10 cellular contexts compared by ENCODE assay signal in the genomic region with DNA sequence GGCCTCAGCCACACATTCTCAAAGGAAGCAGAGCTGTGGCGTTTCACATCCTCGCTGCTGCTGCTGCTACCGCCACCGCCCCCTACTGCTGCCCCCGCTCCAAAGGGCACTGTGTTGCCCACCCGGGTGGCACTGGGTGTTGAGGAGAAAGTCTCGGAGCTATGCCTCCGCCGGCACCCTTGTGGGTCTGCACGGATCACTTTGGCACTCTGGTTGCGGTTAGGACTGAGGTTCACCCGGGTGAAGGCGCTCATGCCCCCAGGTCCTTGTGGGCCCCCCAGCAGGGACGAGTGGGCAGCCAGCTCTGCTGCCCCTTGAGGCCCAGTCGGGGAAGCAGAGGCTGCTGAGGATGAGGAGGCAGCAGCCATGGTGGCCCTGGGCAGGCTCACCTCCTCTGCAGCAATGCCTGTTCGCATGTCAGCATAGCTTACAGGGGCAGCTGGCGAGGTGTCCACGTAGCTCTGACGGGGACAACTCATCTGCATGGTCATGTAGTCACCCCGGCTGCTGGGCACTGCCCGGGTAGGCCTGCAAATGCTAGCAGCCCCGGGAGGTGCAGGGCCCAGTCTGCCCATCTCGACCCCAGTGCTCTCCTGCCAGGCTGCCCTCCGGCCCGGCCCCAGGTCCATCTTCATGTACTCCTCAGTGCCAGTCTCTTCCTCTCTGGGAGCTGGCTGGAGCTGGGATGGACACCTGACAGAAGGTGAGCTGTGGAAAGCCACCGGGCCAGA. TPM values are rescaled to one million over a fixed set of nuclear protein-coding genes. Genes with fewer than 3 reads are reported as not detected.
DNase-seq lines count a peak whose midpoint lies in the region; ATAC-seq lines count a peak whose summit lies in the region.
"Had no signal": no experiment of that assay in that cellular context is flagged by ENCODE, and none has a peak within 500 bp of the region (broad histone marks: within the 10 kb centered on the region; RNA-seq: fewer than 3 reads in every experiment).

No MANE protein-coding gene starts in this region.

- DNase-seq in activated T-cell treated with anti-CD3 and anti-CD28 coated beads, Interleukin-2, amount 50 U/mL, for 24 hours: peak; percentile 30
- DNase-seq in activated T-cell treated with anti-CD3 and anti-CD28 coated beads, Interleukin-2, amount 50 U/mL, for 1 hour: no peak
- DNase-seq in mucosa of gallbladder (ENCODE audit: low spot score): peak; percentile 16
- peak; percentile 45 to 77 for DNase-seq in aorta
- DNase-seq in MV-4-11 (lab: John Stamatoyannopoulos, UW): no peak
- no peak for DNase-seq in NOMO-1 treated with DMSO at 0.1 percent for 48 hours (lab: John Stamatoyannopoulos, UW; ENCODE audit: unreplicated experiment)
- DNase-seq: NCI-H1436 treated with DMSO at 0.1 percent for 48 hours had no signal

- peak overlapping the region; percentile 15 for H3K4me3 ChIP-seq in ectodermal cell (ENCODE audit: insufficient read depth, low read depth, low read length)
- H3K4me3 ChIP-seq in aorta (ENCODE audit: low read length in 2 of 2): peak overlapping the region; percentile 52 to 60

- no peak overlapping the region for H3K27ac ChIP-seq in ectodermal cell (ENCODE audit: insufficient read depth, low read depth, low read length, poor library complexity, severe bottlenecking)
- peak overlapping the region; percentile 30 to 59 for H3K27ac ChIP-seq in aorta (ENCODE audit: low read depth in 1 of 2, low read length in 2 of 2)

- H3K27me3 Mint-ChIP-seq in activated T-cell treated with anti-CD3 and anti-CD28 coated beads, Interleukin-2, amount 50 U/mL, for 24 hours: no peaks in the 10 kb centered on the region

- H3K27me3 ChIP-seq in ectodermal cell (ENCODE audit: control insufficient read depth, insufficient read depth, low read length, poor library complexity, severe bottlenecking) (no peaks in the 10 kb centered on the region), aorta (ENCODE audit: control insufficient read depth in 1 of 2, insufficient read depth in 2 of 2, low read length in 1 of 2) (no peaks in the 10 kb centered on the region)

- H3K36me3 ChIP-seq in ectodermal cell (ENCODE audit: control insufficient read depth, insufficient read depth, low read length) (peaks cover 14% of the 10 kb centered on the region), aorta (ENCODE audit: control insufficient read depth in 1 of 2, insufficient read depth in 2 of 2, low read length in 1 of 2) (no peaks in the 10 kb centered on the region)

- 89 to 90% methylated on average over 26 of the region's 26 CpGs for WGBS in ectodermal cell, 2 experiments
- WGBS in aorta, 2 donors: 66 to 68% methylated on average over 25 to 26 of the region's 26 CpGs

- no peaks in the 10 kb centered on the region for H3K9me3 Mint-ChIP-seq in activated T-cell treated with anti-CD3 and anti-CD28 coated beads, Interleukin-2, amount 50 U/mL, for 24 hours
- H3K9me3 Mint-ChIP-seq: CD8-positive, alpha-beta T cell had no signal

- intact Hi-C loops in aorta (cut with DNase I): loop anchor here (5.0 to 10.0 kb wide), 4 partner anchors 33 to 318 kb away; no protein-coding TSS in a partner anchor

- H3K4me1 Mint-ChIP-seq in activated T-cell treated with anti-CD3 and anti-CD28 coated beads, Interleukin-2, amount 50 U/mL, for 24 hours (ENCODE audit: low read depth): peaks cover 49% of the 10 kb centered on the region

- no peak overlapping the region for H3K4me3 Mint-ChIP-seq in activated T-cell treated with anti-CD3 and anti-CD28 coated beads, Interleukin-2, amount 50 U/mL, for 24 hours

- H3K36me3 Mint-ChIP-seq in activated T-cell treated with anti-CD3 and anti-CD28 coated beads, Interleukin-2, amount 50 U/mL, for 24 hours (ENCODE audit: low read depth): peaks cover 19% of the 10 kb centered on the region

- ATAC-seq in aorta (ENCODE audit: low FRiP score) (no peak), GM21786 (IDR thresholded peaks at IDR 0.05; ENCODE audit: unreplicated experiment) (no peak)
- ATAC-seq: CD8-positive, alpha-beta T cell had no signal

- H3K9me3 ChIP-seq in ectodermal cell (ENCODE audit: control insufficient read depth, low read length) (no peaks in the 10 kb centered on the region), aorta (ENCODE audit: control insufficient read depth, low read length) (no peaks in the 10 kb centered on the region)

- H3K27ac Mint-ChIP-seq in activated T-cell treated with anti-CD3 and anti-CD28 coated beads, Interleukin-2, amount 50 U/mL, for 24 hours: no peak overlapping the region
- H3K27ac Mint-ChIP-seq: CD8-positive, alpha-beta T cell had no signal

- H3K4me1 ChIP-seq in ectodermal cell (ENCODE audit: control insufficient read depth, insufficient read depth, low read length) (peaks cover 16% of the 10 kb centered on the region), aorta (ENCODE audit: control insufficient read depth in 1 of 2, insufficient read depth in 2 of 2, low read length in 2 of 2) (peaks cover 0 to 2% of the 10 kb centered on the region in 2 donors)

RNA-seq across cellular contexts. Expression of gene IRS1, which starts 4.2 kb away (rescaled TPM):
- 24.0 TPM for polyA plus RNA-seq in ectodermal cell (2013, experiment 1 of 4)
- polyA plus RNA-seq in ectodermal cell (2013, experiment 2 of 4): 18.5 TPM
- polyA plus RNA-seq in ectodermal cell (2013, experiment 3 of 4): 16.4 TPM
- polyA plus RNA-seq in ectodermal cell (2013, experiment 4 of 4): 18.7 TPM
- total RNA-seq in mucosa of gallbladder (35.9 TPM), aorta (10 to 100 TPM; 13.8 to 16.6 TPM)
- 1 to 10 TPM; 2.1 to 2.5 TPM for polyA plus RNA-seq in aorta

RNA-seq across cellular contexts. Expression of gene RHBDD1, which starts 40.4 kb away (rescaled TPM):
- 28.2 TPM for polyA plus RNA-seq in ectodermal cell (2013, experiment 1 of 4)
- polyA plus RNA-seq in ectodermal cell (2013, experiment 2 of 4): 33.1 TPM
- polyA plus RNA-seq in ectodermal cell (2013, experiment 3 of 4): 18.6 TPM
- polyA plus RNA-seq in ectodermal cell (2013, experiment 4 of 4): 25.1 TPM
- total RNA-seq in mucosa of gallbladder: 36.7 TPM
- 10 to 100 TPM; 35.6 to 39.2 TPM for total RNA-seq in aorta
- 1 to 10 TPM; 6.0 to 8.4 TPM for polyA plus RNA-seq in aorta

Comparison
In these comparisons a context has a peak if more than half of its experiments do, and no peak if none do; other contexts are left out.
1. DNase-seq: peak in activated T-cell treated with anti-CD3 and anti-CD28 coated beads, Interleukin-2, amount 50 U/mL, for 24 hours (single experiment), mucosa of gallbladder (single experiment) and aorta (2 of 2); none in activated T-cell treated with anti-CD3 and anti-CD28 coated beads, Interleukin-2, amount 50 U/mL, for 1 hour (single experiment), MV-4-11 (single experiment) and NOMO-1 treated with DMSO at 0.1 percent for 48 hours (single experiment).